Comparison of ENCODE assay signal across 20 cellular contexts in genomic region chr3:60424942-60425341, GRCh38.
"Had no signal": no experiment of that assay in that cellular context is flagged by ENCODE, and none has a peak within 500 bp of the region (broad histone marks: within the 10 kb centered on the region; RNA-seq: fewer than 3 reads in every experiment).

No MANE protein-coding gene starts in this region.

- H3K4me1 ChIP-seq: SJSA1 had no signal

- H3K27ac ChIP-seq: SJSA1, SK-N-MC had no signal

- H3K36me3 ChIP-seq: SJSA1 had no signal

- H3K9me3 ChIP-seq: SJSA1 had no signal

- H3K4me3 ChIP-seq: SJSA1, SK-N-MC had no signal

- DNase-seq: KBM-7, MV-4-11, NCI-H1048, NCI-H1105, NCI-H1417, NCI-H1436 treated with DMSO at 0.1 percent for 48 hours, NCI-H187, NCI-H2029, NCI-H2081 treated with DMSO at 0.1 percent for 48 hours, NCI-H2171 treated with DMSO at 0.1 percent for 48 hours, NCI-H345, NCI-H446 treated with DMSO at 0.1 percent for 48 hours, NCI-H510A treated with DMSO at 0.1 percent for 48 hours, NCI-H526, NCI-H774, Right ventricle myocardium superior, RPMI8226, SIG-M5 had no signal

- H3K27me3 ChIP-seq: SJSA1 had no signal
